ENCODE assay signal across 22 cellular contexts in genomic region chr3:162538906-162539305, GRCh38.
"Had no signal": no experiment of that assay in that cellular context is flagged by ENCODE, and none has a peak within 500 bp of the region (broad histone marks: within the 10 kb centered on the region; RNA-seq: fewer than 3 reads in every experiment).

No MANE protein-coding gene starts in this region.

- H3K4me3 ChIP-seq: ascending aorta, gastroesophageal sphincter, heart left ventricle, right lobe of liver, thoracic aorta had no signal

- H3K9me3 ChIP-seq: ascending aorta, gastroesophageal sphincter, heart left ventricle, right lobe of liver, thoracic aorta had no signal

- H3K27ac ChIP-seq: ascending aorta, brain microvascular endothelial cell, gastroesophageal sphincter, heart left ventricle, parathyroid adenoma, right lobe of liver, thoracic aorta had no signal

- H3K9ac ChIP-seq: parathyroid adenoma had no signal

- H3K79me2 ChIP-seq: parathyroid adenoma had no signal

- DNase-seq: activated CD4-positive, alpha-beta T cell treated with anti-CD3 and anti-CD28 coated beads, Interleukin-2, amount 10 ng/mL, durations not matched to agents 24 days and 14 days; activated CD8-positive, alpha-beta memory T cell treated with anti-CD3 and anti-CD28 coated beads, Interleukin-2, amount 10 ng/mL, durations not matched to agents 7 days and 5 days; activated CD8-positive, alpha-beta T cell treated with anti-CD3 and anti-CD28 coated beads for 36 hours; activated gamma-delta T cell; activated naive CD4-positive, alpha-beta T cell treated with anti-CD3 and anti-CD28 coated beads, Interleukin-2, amount 50 U/mL, for 16 hours; activated naive CD8-positive, alpha-beta T cell treated with anti-CD3 and anti-CD28 coated beads, Interleukin-2, amount 50 U/mL, for 24 hours; activated T-cell treated with anti-CD3 and anti-CD28 coated beads for 4 hours; brain microvascular endothelial cell; central memory CD4-positive, alpha-beta T cell; effector memory CD8-positive, alpha-beta T cell; heart left ventricle; left colon; nephron progenitor cell; nucleus accumbens; right lobe of liver; stimulated activated CD4-positive, alpha-beta T cell treated with anti-CD3 and anti-CD28 coated beads, Interleukin-2, amount 100 ng/mL, for 48 hours; stimulated activated CD8-positive, alpha-beta memory T cell treated with anti-CD3 and anti-CD28 coated beads, Interleukin-4, amount 100 ng/mL, for 48 hours; stimulated activated naive CD4-positive, alpha-beta T cell treated with Interleukin-2 at 50 U/mL for 16 hours had no signal

- H3K36me3 ChIP-seq: ascending aorta, brain microvascular endothelial cell, gastroesophageal sphincter, heart left ventricle, right lobe of liver, thoracic aorta had no signal

- H2AFZ ChIP-seq: parathyroid adenoma had no signal

- H3K4me1 ChIP-seq: ascending aorta, gastroesophageal sphincter, heart left ventricle, parathyroid adenoma, right lobe of liver had no signal

- H3K27me3 ChIP-seq: ascending aorta, brain microvascular endothelial cell, gastroesophageal sphincter, heart left ventricle, right lobe of liver had no signal
